In the genomic region with DNA sequence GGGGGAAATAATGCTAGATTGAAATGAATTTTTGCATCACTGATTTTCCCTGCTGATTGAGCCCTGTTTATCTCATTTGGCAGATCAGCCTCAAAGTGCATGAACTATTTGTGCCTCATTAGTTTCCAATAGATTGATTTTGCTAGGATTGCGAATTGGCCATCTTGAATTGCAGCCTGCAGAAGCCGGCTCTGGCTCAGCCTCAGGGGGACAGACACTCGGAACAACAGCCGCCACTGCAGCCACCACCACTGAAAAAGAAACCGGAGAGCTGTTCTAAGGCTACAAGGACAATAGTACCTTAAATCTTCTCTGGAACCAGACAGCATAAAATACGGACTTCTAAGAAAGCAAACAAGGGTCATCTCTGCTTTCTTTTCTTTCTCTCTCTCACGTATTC, we compare ENCODE assay signal across 19 cellular contexts. TPM values are rescaled to one million over a fixed set of nuclear protein-coding genes. Genes with fewer than 3 reads are reported as not detected.
DNase-seq lines count a peak whose midpoint lies in the region; ATAC-seq and TF ChIP-seq lines count a peak whose summit lies in the region.
"Had no signal": no experiment of that assay in that cellular context is flagged by ENCODE, and none has a peak within 500 bp of the region (broad histone marks: within the 10 kb centered on the region; RNA-seq: fewer than 3 reads in every experiment).

No MANE protein-coding gene starts in this region.

- H3K36me3 Mint-ChIP-seq in brain (no peaks in the 10 kb centered on the region), nephron (ENCODE audit: low read depth) (no peaks in the 10 kb centered on the region), mesothelial cell of epicardium (no peaks in the 10 kb centered on the region)

- H3K9me3 Mint-ChIP-seq in brain: peaks cover 0 to 3% (median 0%) of the 10 kb centered on the region in 5 experiments
- H3K9me3 Mint-ChIP-seq in nephron: no peaks in the 10 kb centered on the region
- H3K9me3 Mint-ChIP-seq in mesothelial cell of epicardium: peaks cover 3% of the 10 kb centered on the region
- H3K9me3 Mint-ChIP-seq: CD4-positive, alpha-beta T cell had no signal

- H3K27me3 Mint-ChIP-seq in brain (peaks cover 3% of the 10 kb centered on the region), nephron (ENCODE audit: low read depth) (peaks cover 4% of the 10 kb centered on the region), mesothelial cell of epicardium (ENCODE audit: low read depth) (no peaks in the 10 kb centered on the region)

- POLR2A ChIA-PET in HEK293 (lab: Yijun Ruan, JAX): no interaction called here

- no peaks in the 10 kb centered on the region for H3K36me3 ChIP-seq in HEK293 (ENCODE audit: control insufficient read depth in 2 of 2, insufficient read depth in 1 of 2, low read length in 2 of 2)
- H3K36me3 ChIP-seq: BE2C, SJCRH30 had no signal

- ATAC-seq in stimulated activated naive CD8-positive, alpha-beta T cell treated with anti-CD3 and anti-CD28 coated beads, Interleukin-15, Interleukin-2, amounts not matched to agents 100 U/mL and 50 U/mL, for 24 hours: no peak

- H3K27ac Mint-ChIP-seq in brain (peak overlapping the region; percentile 44 to 91 (median 64)), nephron (peak overlapping the region in 2 of 3 experiments; percentile 72 to 83), mesothelial cell of epicardium (no peak overlapping the region)
- H3K27ac Mint-ChIP-seq: CD4-positive, alpha-beta T cell had no signal

- peak; percentile 81 for DNase-seq in retina
- DNase-seq in mesothelial cell of epicardium (ENCODE audit: low spot score in 2 of 2, unreplicated experiment in 2 of 2): no peak
- DNase-seq in CD1c-positive myeloid dendritic cell (ENCODE audit: extremely low spot score): no peak
- DNase-seq in stimulated activated naive CD8-positive, alpha-beta T cell treated with anti-CD3 and anti-CD28 coated beads, Interleukin-15, Interleukin-2, amounts not matched to agents 100 U/mL and 50 U/mL, for 24 hours: no peak
- no peak for DNase-seq in activated effector memory CD4-positive, alpha-beta T cell treated with anti-CD3 and anti-CD28 coated beads, Interleukin-2, amount 50 U/mL, for 16 hours
- DNase-seq: BE2C; Caco-2; CD4-positive, alpha-beta T cell; GDM1; HCEC 1CT; NCI-H1092 treated with DMSO at 0.1 percent for 48 hours; NCI-H2081 treated with DMSO at 0.1 percent for 48 hours; NCI-H226; NCI-H524; PC-9; SJCRH30 had no signal

- H3K4me1 ChIP-seq in HEK293 (ENCODE audit: control insufficient read depth, insufficient read depth, low read length): 0 out of 2 replicates have a peak, but pooled peaks cover 2% of the 10 kb centered on the region
- H3K4me1 ChIP-seq: BE2C, Caco-2, SJCRH30 had no signal

- H3K4me3 Mint-ChIP-seq in brain: peak overlapping the region; percentile 43 to 72 (median 64)
- peak overlapping the region; percentile 7 to 63 (median 49) for H3K4me3 Mint-ChIP-seq in nephron
- no peak overlapping the region for H3K4me3 Mint-ChIP-seq in mesothelial cell of epicardium
- H3K4me3 Mint-ChIP-seq: CD4-positive, alpha-beta T cell had no signal

- no peak overlapping the region for H3K27ac ChIP-seq in HEK293 (ENCODE audit: extremely low read depth, low read depth, low read length)
- H3K27ac ChIP-seq: PC-9, SJCRH30 had no signal

- CTCF ChIA-PET in HEK293 (lab: Yijun Ruan, JAX): interaction anchor here (1.0 kb wide), 1 partner anchor 127 kb away, joined by 3 read pairs; no protein-coding TSS in a partner anchor

- peaks cover 26% of the 10 kb centered on the region for H3K4me1 Mint-ChIP-seq in brain
- H3K4me1 Mint-ChIP-seq in nephron: peaks cover 31% of the 10 kb centered on the region
- peaks cover 3% of the 10 kb centered on the region for H3K4me1 Mint-ChIP-seq in mesothelial cell of epicardium

- no peak overlapping the region for H3K4me3 ChIP-seq in HEK293 (ENCODE audit: low read depth, low read length)
- H3K4me3 ChIP-seq: PC-9, SJCRH30 had no signal

- H3K9me3 ChIP-seq in HEK293 (ENCODE audit: control insufficient read depth, insufficient read depth, low read depth, low read length): no peaks in the 10 kb centered on the region
- H3K9me3 ChIP-seq: BE2C, Caco-2, SJCRH30 had no signal

- TF ChIP-seq CTCF in HEK293 (tag by site-specific recombination; IDR thresholded peaks at IDR 0.05): no peak
- no peak for TF ChIP-seq CTCF in brain (conservative IDR thresholded peaks at IDR 0.05)
- no peak for TF ChIP-seq CTCF in nephron (IDR thresholded peaks at IDR 0.05; ENCODE audit: unreplicated experiment in 3 of 3)
- no peak for TF ChIP-seq CTCF in mesothelial cell of epicardium (IDR thresholded peaks at IDR 0.05; ENCODE audit: unreplicated experiment)

TF ChIP-seq in HEK293, 187 proteins besides CTCF, POLR2A, EP300 and RAD21:
- TF ChIP-seq ZBTB8A (tag by site-specific recombination; IDR thresholded peaks at IDR 0.05) (no peak), ZNF341 (tag by site-specific recombination; IDR thresholded peaks at IDR 0.05; ENCODE audit: low read depth) (peak; percentile 24; the same call in 1 of the 2 replicates)
TF ChIP-seq in HEK293: peak in this region for 1.

RNA-seq across cellular contexts. Expression of a gene that starts 11.3 kb away (rescaled TPM):
- 21.1 TPM for polyA plus RNA-seq in brain (ENCODE audit: insufficient read depth, low read depth, low replicate concordance)
- total RNA-seq in mesothelial cell of epicardium: 21.5 to 25.1 TPM (median 24.9 TPM) in 3 replicates
